ENCODE assay signal across 19 cellular contexts in genomic region chr5:16857635-16858034, GRCh38.
DNase-seq lines count a peak whose midpoint lies in the region; ATAC-seq and TF ChIP-seq lines count a peak whose summit lies in the region.
"Had no signal": no experiment of that assay in that cellular context is flagged by ENCODE, and none has a peak within 500 bp of the region (broad histone marks: within the 10 kb centered on the region; RNA-seq: fewer than 3 reads in every experiment).

No MANE protein-coding gene starts in this region.

- TF ChIP-seq CTCF in GM23338 (conservative IDR thresholded peaks at IDR 0.05; ENCODE audit: low read depth in 2 of 2) (no peak), WERI-Rb-1 (IDR thresholded peaks at IDR 0.05; ENCODE audit: low read depth, low read length) (no peak), left lung (IDR thresholded peaks at IDR 0.05) (no peak)

- H3K4me3 ChIP-seq in GM23338 (no peak overlapping the region), WERI-Rb-1 (ENCODE audit: low read depth, low read length) (no peak overlapping the region), left lung (no peak overlapping the region)
- H3K4me3 ChIP-seq: pancreas, right lobe of liver had no signal

- H3K79me2 ChIP-seq in GM23338 (replicated peaks; ENCODE audit: insufficient read depth): peaks cover 15% of the 10 kb centered on the region

- H3K4me1 Mint-ChIP-seq in GM23338: peaks cover 44% of the 10 kb centered on the region
- peaks cover 0 to under 1% of the 10 kb centered on the region in 2 donors for H3K4me1 Mint-ChIP-seq in stimulated activated naive B cell treated with anti-CD40 and anti-IgM and Interleukin-4, amounts not matched to agents 10 μg/mL and 1 μg/mL and 100 μg/mL, for 72 hours
- H3K4me1 Mint-ChIP-seq: activated CD8-positive, alpha-beta memory T cell treated with anti-CD3 and anti-CD28 coated beads, Interleukin-2, amount 10 ng/mL, durations not matched to agents 7 days and 5 days; activated naive CD8-positive, alpha-beta T cell treated with anti-CD3 and anti-CD28 coated beads for 36 hours; natural killer cell; T-helper 17 cell had no signal

- no peaks in the 10 kb centered on the region for H3F3A ChIP-seq in GM23338 (replicated peaks; ENCODE audit: low read depth)

- H3K27ac ChIP-seq in GM23338 (ENCODE audit: low read depth) (no peak overlapping the region), WERI-Rb-1 (peak overlapping the region; percentile 80), left lung (no peak overlapping the region)
- H3K27ac ChIP-seq: C4-2B, pancreas, right lobe of liver had no signal

- no peak overlapping the region for H3K4me2 ChIP-seq in GM23338

- H3K36me3 ChIP-seq in GM23338 (ENCODE audit: insufficient read depth) (no peaks in the 10 kb centered on the region), WERI-Rb-1 (no peaks in the 10 kb centered on the region; the same call in 1 of the 2 replicates), left lung (no peaks in the 10 kb centered on the region)
- H3K36me3 ChIP-seq: pancreas, right lobe of liver had no signal

- H2AFZ ChIP-seq in GM23338: no peak overlapping the region

- H3K9me2 ChIP-seq in GM23338 (ENCODE audit: insufficient read depth): no peaks in the 10 kb centered on the region

- ATAC-seq in GM23338 (peak; percentile 26; the same call in 1 of the 3 replicates), left lung (peak; percentile 86), HG02973 (IDR thresholded peaks at IDR 0.05; ENCODE audit: unreplicated experiment) (no peak), GM19463 (IDR thresholded peaks at IDR 0.05; ENCODE audit: unreplicated experiment) (no peak)
- no peak for ATAC-seq in stimulated activated naive B cell treated with anti-CD40 and anti-IgM and Interleukin-4, amounts not matched to agents 10 μg/mL and 1 μg/mL and 100 μg/mL, for 72 hours (replicated peaks)
- ATAC-seq: activated CD8-positive, alpha-beta memory T cell treated with anti-CD3 and anti-CD28 coated beads, Interleukin-2, amount 10 ng/mL, durations not matched to agents 7 days and 5 days; left cardiac atrium; natural killer cell; right lobe of liver; T-helper 17 cell had no signal

- DNase-seq in AG08395 (ENCODE audit: low spot score) (peak; percentile 48), GM23338 (ENCODE audit: low spot score) (no peak), WERI-Rb-1 (no peak), left lung (peak in 1 of 2 donors; percentile 48), activated gamma-delta T cell (lab: John Stamatoyannopoulos, UW) (no peak)
- no peak for DNase-seq in stimulated activated naive B cell treated with anti-CD40 and anti-IgM and Interleukin-4, amounts not matched to agents 10 μg/mL and 1 μg/mL and 100 μg/mL, for 72 hours
- DNase-seq: activated CD4-positive, alpha-beta T cell treated with anti-CD3 and anti-CD28 coated beads for 48 hours; activated CD8-positive, alpha-beta memory T cell treated with anti-CD3 and anti-CD28 coated beads, Interleukin-2, amount 10 ng/mL, durations not matched to agents 7 days and 5 days; activated naive CD8-positive, alpha-beta T cell treated with anti-CD3 and anti-CD28 coated beads for 36 hours; GDM1; left cardiac atrium; natural killer cell; NCI-H226; pancreas; right lobe of liver; T-helper 17 cell had no signal

- no peaks in the 10 kb centered on the region; the same call in 1 of the 2 replicates for H4K20me1 ChIP-seq in GM23338 (replicated peaks; ENCODE audit: insufficient read depth)

- no peaks in the 10 kb centered on the region for H3K27me3 ChIP-seq in GM23338 (ENCODE audit: insufficient read depth)
- no peaks in the 10 kb centered on the region for H3K27me3 ChIP-seq in WERI-Rb-1 (ENCODE audit: insufficient read depth, low read depth, severe bottlenecking)
- no peaks in the 10 kb centered on the region for H3K27me3 ChIP-seq in left lung
- H3K27me3 ChIP-seq: pancreas, right lobe of liver had no signal

- H3K4me1 ChIP-seq in GM23338 (ENCODE audit: insufficient read depth) (peaks cover 35% of the 10 kb centered on the region), left lung (peaks cover 9 to 13% of the 10 kb centered on the region in 2 donors)
- H3K4me1 ChIP-seq: right lobe of liver had no signal

- no peak overlapping the region for H3K4me3 Mint-ChIP-seq in GM23338
- no peak overlapping the region for H3K4me3 Mint-ChIP-seq in stimulated activated naive B cell treated with anti-CD40 and anti-IgM and Interleukin-4, amounts not matched to agents 10 μg/mL and 1 μg/mL and 100 μg/mL, for 72 hours
- H3K4me3 Mint-ChIP-seq: activated CD8-positive, alpha-beta memory T cell treated with anti-CD3 and anti-CD28 coated beads, Interleukin-2, amount 10 ng/mL, durations not matched to agents 7 days and 5 days; activated naive CD8-positive, alpha-beta T cell treated with anti-CD3 and anti-CD28 coated beads for 36 hours; natural killer cell; T-helper 17 cell had no signal

- no peaks in the 10 kb centered on the region; the same call in 2 of the 3 replicates for H3K9me3 Mint-ChIP-seq in GM23338
- no peaks in the 10 kb centered on the region for H3K9me3 Mint-ChIP-seq in stimulated activated naive B cell treated with anti-CD40 and anti-IgM and Interleukin-4, amounts not matched to agents 10 μg/mL and 1 μg/mL and 100 μg/mL, for 72 hours

- intact Hi-C loops in left lung (cut with DNase I): no loop called here

- peak overlapping the region; percentile 47; the same call in 1 of the 2 replicates for H3K27ac Mint-ChIP-seq in GM23338
- no peak overlapping the region for H3K27ac Mint-ChIP-seq in stimulated activated naive B cell treated with anti-CD40 and anti-IgM and Interleukin-4, amounts not matched to agents 10 μg/mL and 1 μg/mL and 100 μg/mL, for 72 hours
- H3K27ac Mint-ChIP-seq: activated CD8-positive, alpha-beta memory T cell treated with anti-CD3 and anti-CD28 coated beads, Interleukin-2, amount 10 ng/mL, durations not matched to agents 7 days and 5 days; activated naive CD8-positive, alpha-beta T cell treated with anti-CD3 and anti-CD28 coated beads for 36 hours; natural killer cell; T-helper 17 cell had no signal

- H3K36me3 Mint-ChIP-seq in GM23338 (ENCODE audit: low read depth): peaks cover 6% of the 10 kb centered on the region; the same call in 1 of the 3 replicates
- no peaks in the 10 kb centered on the region for H3K36me3 Mint-ChIP-seq in stimulated activated naive B cell treated with anti-CD40 and anti-IgM and Interleukin-4, amounts not matched to agents 10 μg/mL and 1 μg/mL and 100 μg/mL, for 72 hours
- H3K36me3 Mint-ChIP-seq: activated CD8-positive, alpha-beta memory T cell treated with anti-CD3 and anti-CD28 coated beads, Interleukin-2, amount 10 ng/mL, durations not matched to agents 7 days and 5 days; activated naive CD8-positive, alpha-beta T cell treated with anti-CD3 and anti-CD28 coated beads for 36 hours; natural killer cell had no signal

- H3K27me3 Mint-ChIP-seq in GM23338 (ENCODE audit: insufficient read depth, low read depth, poor library complexity): peaks cover 2% of the 10 kb centered on the region
- H3K27me3 Mint-ChIP-seq in stimulated activated naive B cell treated with anti-CD40 and anti-IgM and Interleukin-4, amounts not matched to agents 10 μg/mL and 1 μg/mL and 100 μg/mL, for 72 hours: no peaks in the 10 kb centered on the region
- H3K27me3 Mint-ChIP-seq: activated CD8-positive, alpha-beta memory T cell treated with anti-CD3 and anti-CD28 coated beads, Interleukin-2, amount 10 ng/mL, durations not matched to agents 7 days and 5 days; activated naive CD8-positive, alpha-beta T cell treated with anti-CD3 and anti-CD28 coated beads for 36 hours; T-helper 17 cell had no signal

- H3K9me3 ChIP-seq in WERI-Rb-1 (ENCODE audit: severe bottlenecking) (peaks cover 5% of the 10 kb centered on the region), left lung (peaks cover 0 to 7% of the 10 kb centered on the region in 2 donors)
- H3K9me3 ChIP-seq: pancreas, right lobe of liver had no signal

Comparison
In these comparisons a context has a peak if more than half of its experiments do, and no peak if none do; other contexts are left out.
1. ATAC-seq: peak in GM23338 (single experiment) and left lung (single experiment); none in stimulated activated naive B cell treated with anti-CD40 and anti-IgM and Interleukin-4, amounts not matched to agents 10 μg/mL and 1 μg/mL and 100 μg/mL, for 72 hours (0 of 2), HG02973 (single experiment) and GM19463 (single experiment).